In genomic region chr11:119474682-119475596, GRCh38 we compare ENCODE assay signal across 8 cellular contexts. TPM values are rescaled to one million over a fixed set of nuclear protein-coding genes. Genes with fewer than 3 reads are reported as not detected.
DNase-seq lines count a peak whose midpoint lies in the region; ATAC-seq and TF ChIP-seq lines count a peak whose summit lies in the region.

No MANE protein-coding gene starts in this region.

- TF ChIP-seq EP300 in neural cell (conservative IDR thresholded peaks at IDR 0.05; ENCODE audit: poor library complexity, severe bottlenecking): no peak

- 43% methylated on average over 9 of the region's 9 CpGs for WGBS in thymus

- H3K27ac Mint-ChIP-seq in activated T-helper 1 cell treated with anti-CD3 and anti-CD28 coated beads, Interleukin-12 subunit alpha, Interleukin-12 subunit beta, Interleukin-2, Interleukin-4 antibody, amounts not matched to agents 30 ng/mL and 10 ng/mL and 1 ng/mL, durations not matched to agents 14 hours and 24 hours and 36 hours: no peak overlapping the region

- ATAC-seq in GM21526 (IDR thresholded peaks at IDR 0.05; ENCODE audit: low FRiP score, unreplicated experiment): no peak

- BruUV-seq in OCI-LY7 (replicated peaks; lab: Mats Ljungman, UMichigan): no TSS peak

- TF ChIP-seq RAD21 in neural cell (conservative IDR thresholded peaks at IDR 0.05): peak; percentile 93

- in situ Hi-C loops in Caki2 (cut with HindIII; ENCODE audit: low pct_unique_long_range_greater_than_20kb, low sequenced_read_pairs): no loop called here

- H2AFZ ChIP-seq in OCI-LY7 (ENCODE audit: low read length): no peak overlapping the region
- H2AFZ ChIP-seq in neural cell (ENCODE audit: low read depth, low read length): no peak overlapping the region

- H3K9me3 ChIP-seq in OCI-LY7 (ENCODE audit: low read length) (no peaks in the 10 kb centered on the region), neural cell (ENCODE audit: low read length) (no peaks in the 10 kb centered on the region), thymus (ENCODE audit: control insufficient read depth) (no peaks in the 10 kb centered on the region)

- intact Hi-C loops in OCI-LY7 (cut with micrococcal nuclease; ENCODE audit: unreplicated experiment): loop anchor here (1.0 to 5.0 kb wide), 3 partner anchors 94 to 138 kb away; partner anchors contain the start of gene USP2
- intact Hi-C loops in activated T-helper 1 cell treated with anti-CD3 and anti-CD28 coated beads, Interleukin-12 subunit alpha, Interleukin-12 subunit beta, Interleukin-2, Interleukin-4 antibody, amounts not matched to agents 30 ng/mL and 10 ng/mL and 1 ng/mL, durations not matched to agents 14 hours and 24 hours and 36 hours (cut with micrococcal nuclease): loop anchor here (1.0 kb wide), 2 partner anchors 94 to 119 kb away; partner anchors contain the start of gene USP2

- H3K9me3 Mint-ChIP-seq in activated T-helper 1 cell treated with anti-CD3 and anti-CD28 coated beads, Interleukin-12 subunit alpha, Interleukin-12 subunit beta, Interleukin-2, Interleukin-4 antibody, amounts not matched to agents 30 ng/mL and 10 ng/mL and 1 ng/mL, durations not matched to agents 14 hours and 24 hours and 36 hours: no peaks in the 10 kb centered on the region

- no peaks in the 10 kb centered on the region for H3F3A ChIP-seq in neural cell (ENCODE audit: insufficient read depth, low read length, poor library complexity, severe bottlenecking)

- POLR2A ChIA-PET in OCI-LY7 (lab: Charles Lee): interaction anchor here (0.9 kb wide), 1 partner anchor 80 kb away, joined by 3 read pairs; no protein-coding TSS in a partner anchor

- CTCF ChIA-PET in OCI-LY7 (lab: Charles Lee; ENCODE audit: unreplicated experiment): interaction anchor here (1.0 to 1.1 kb wide), 2 partner anchors 94 to 110 kb away, joined by 3 to 4 read pairs; partner anchors contain the start of gene USP2

- H3K4me1 ChIP-seq in OCI-LY7 (ENCODE audit: insufficient read depth, low read length, poor library complexity, severe bottlenecking): no peaks in the 10 kb centered on the region
- no peaks in the 10 kb centered on the region for H3K4me1 ChIP-seq in thymus (ENCODE audit: control insufficient read depth, insufficient read depth, low read length)

- H3K9ac ChIP-seq in neural cell (ENCODE audit: low read length): no peak overlapping the region

- H3K4me2 ChIP-seq in OCI-LY7 (ENCODE audit: low read length): no peak overlapping the region
- no peak overlapping the region for H3K4me2 ChIP-seq in neural cell (ENCODE audit: low read length)

- peaks cover 8% of the 10 kb centered on the region for H3K27me3 Mint-ChIP-seq in activated T-helper 1 cell treated with anti-CD3 and anti-CD28 coated beads, Interleukin-12 subunit alpha, Interleukin-12 subunit beta, Interleukin-2, Interleukin-4 antibody, amounts not matched to agents 30 ng/mL and 10 ng/mL and 1 ng/mL, durations not matched to agents 14 hours and 24 hours and 36 hours (ENCODE audit: insufficient read depth)

- H3K4me3 ChIP-seq in OCI-LY7 (ENCODE audit: low read depth, low read length, poor library complexity, severe bottlenecking) (no peak overlapping the region), fibroblast of mammary gland (ENCODE audit: control insufficient read depth, low read depth, low read length) (no peak overlapping the region), neural cell (ENCODE audit: low read length) (no peak overlapping the region), thymus (ENCODE audit: low read length) (no peak overlapping the region)

- H3K9me2 ChIP-seq in OCI-LY7 (ENCODE audit: insufficient read depth, low read length) (no peaks in the 10 kb centered on the region), neural cell (ENCODE audit: insufficient read depth, low read length) (no peaks in the 10 kb centered on the region)

- H3K36me3 Mint-ChIP-seq in activated T-helper 1 cell treated with anti-CD3 and anti-CD28 coated beads, Interleukin-12 subunit alpha, Interleukin-12 subunit beta, Interleukin-2, Interleukin-4 antibody, amounts not matched to agents 30 ng/mL and 10 ng/mL and 1 ng/mL, durations not matched to agents 14 hours and 24 hours and 36 hours (ENCODE audit: low read depth): no peaks in the 10 kb centered on the region

- H3K27me3 ChIP-seq in neural cell (ENCODE audit: insufficient read depth, low read depth, low read length) (no peaks in the 10 kb centered on the region), thymus (ENCODE audit: control insufficient read depth, insufficient read depth) (no peaks in the 10 kb centered on the region)

- H3K27ac ChIP-seq in OCI-LY7 (ENCODE audit: low read depth, low read length, poor library complexity, severe bottlenecking) (no peak overlapping the region), neural cell (ENCODE audit: low read length) (no peak overlapping the region), thymus (ENCODE audit: low read depth) (peak overlapping the region; percentile 44)

- no peaks in the 10 kb centered on the region for H3K4me1 Mint-ChIP-seq in activated T-helper 1 cell treated with anti-CD3 and anti-CD28 coated beads, Interleukin-12 subunit alpha, Interleukin-12 subunit beta, Interleukin-2, Interleukin-4 antibody, amounts not matched to agents 30 ng/mL and 10 ng/mL and 1 ng/mL, durations not matched to agents 14 hours and 24 hours and 36 hours (ENCODE audit: low read depth)

- H4K20me1 ChIP-seq in OCI-LY7 (ENCODE audit: insufficient read depth, low read length) (no peaks in the 10 kb centered on the region), neural cell (ENCODE audit: insufficient read depth) (no peaks in the 10 kb centered on the region)

- H3K36me3 ChIP-seq in OCI-LY7 (ENCODE audit: insufficient read depth, low read length) (no peaks in the 10 kb centered on the region), neural cell (ENCODE audit: insufficient read depth, low read length) (no peaks in the 10 kb centered on the region), thymus (ENCODE audit: control insufficient read depth, insufficient read depth) (no peaks in the 10 kb centered on the region)

- H3K79me2 ChIP-seq in OCI-LY7 (ENCODE audit: insufficient read depth, low read depth, low read length) (no peaks in the 10 kb centered on the region), neural cell (replicated peaks; ENCODE audit: insufficient read depth, low read length) (no peaks in the 10 kb centered on the region)

- peak; percentile 87 for DNase-seq in Caki2 (ENCODE audit: low read depth)
- peak; percentile 79 for DNase-seq in HT-29 (ENCODE audit: low spot score)
- peak; percentile 65 for DNase-seq in OCI-LY7 (ENCODE audit: low spot score)
- DNase-seq in activated T-helper 1 cell treated with anti-CD3 and anti-CD28 coated beads, Interleukin-12 subunit alpha, Interleukin-12 subunit beta, Interleukin-2, Interleukin-4 antibody, amounts not matched to agents 30 ng/mL and 10 ng/mL and 1 ng/mL, durations not matched to agents 14 hours and 24 hours and 36 hours (ENCODE audit: low spot score): peak; percentile 16
- DNase-seq in fibroblast of mammary gland (ENCODE audit: low read depth): peak; percentile 97

- TF ChIP-seq CTCF in OCI-LY7 (conservative IDR thresholded peaks at IDR 0.05; ENCODE audit: low read length): peak; percentile 88
- peak; percentile 98 for TF ChIP-seq CTCF in fibroblast of mammary gland (conservative IDR thresholded peaks at IDR 0.05; ENCODE audit: control insufficient read depth, insufficient read depth, low read depth, low read length)
- TF ChIP-seq CTCF in neural cell (IDR thresholded peaks at IDR 0.05; ENCODE audit: poor library complexity, severe bottlenecking): peak; percentile 96

- H3K4me3 Mint-ChIP-seq in activated T-helper 1 cell treated with anti-CD3 and anti-CD28 coated beads, Interleukin-12 subunit alpha, Interleukin-12 subunit beta, Interleukin-2, Interleukin-4 antibody, amounts not matched to agents 30 ng/mL and 10 ng/mL and 1 ng/mL, durations not matched to agents 14 hours and 24 hours and 36 hours: no peak overlapping the region

TF ChIP-seq in neural cell, 6 proteins besides CTCF, POLR2A, EP300 and RAD21:
- TF ChIP-seq MXI1 (conservative IDR thresholded peaks at IDR 0.05; ENCODE audit: poor library complexity, severe bottlenecking) (no peak), REST (IDR thresholded peaks at IDR 0.05; ENCODE audit: borderline replicate concordance) (no peak), SMC3 (conservative IDR thresholded peaks at IDR 0.05; ENCODE audit: poor library complexity) (peak; percentile 90)

RNA-seq across cellular contexts. Expression of gene THY1, which starts 52.0 kb away (rescaled TPM):
- total RNA-seq in Caki2 (2014; rRNA removed; shearing (Covaris generic); ENCODE audit: low replicate concordance): 0.10 TPM in 1 of 2 replicates, not detected in the other
- total RNA-seq in HT-29 (2014; rRNA removed; shearing (Covaris generic)): 0.18 and 0.25 TPM in 2 replicates
- not detected in 2 replicates for total RNA-seq in OCI-LY7 (2014; rRNA removed; shearing (Covaris generic))
- total RNA-seq in OCI-LY7 (2022): not detected in 2 replicates
- 0.83 and 1.0 TPM in 2 replicates for total RNA-seq in activated T-helper 1 cell treated with anti-CD3 and anti-CD28 coated beads, Interleukin-12 subunit alpha, Interleukin-12 subunit beta, Interleukin-2, Interleukin-4 antibody, amounts not matched to agents 30 ng/mL and 10 ng/mL and 1 ng/mL, durations not matched to agents 14 hours and 24 hours and 36 hours
- polyA plus RNA-seq in neural cell (98.3 and 118 TPM in 2 replicates), thymus (15.3 TPM)
- polyA minus RNA-seq in neural cell: 54.3 and 67.3 TPM in 2 replicates

Comparison
In these comparisons a context has a peak if more than half of its experiments do, and no peak if none do; other contexts are left out.
1. DNase-seq: peak in every context shown above with its lines; median percentile 97 in fibroblast of mammary gland; 87 in Caki2; 79 in HT-29; 65 in OCI-LY7; 16 in activated T-helper 1 cell treated with anti-CD3 and anti-CD28 coated beads, Interleukin-12 subunit alpha, Interleukin-12 subunit beta, Interleukin-2, Interleukin-4 antibody, amounts not matched to agents 30 ng/mL and 10 ng/mL and 1 ng/mL, durations not matched to agents 14 hours and 24 hours and 36 hours.